ENCODE assay signal across 25 cellular contexts in genomic region chr6:162230147-162230752, GRCh38.
"Had no signal": no experiment of that assay in that cellular context is flagged by ENCODE, and none has a peak within 500 bp of the region (broad histone marks: within the 10 kb centered on the region; RNA-seq: fewer than 3 reads in every experiment).

No MANE protein-coding gene starts in this region.

- ATAC-seq: effector memory CD8-positive, alpha-beta T cell; mucosa of descending colon; natural killer cell treated with Interleukin-12 subunit alpha and Interleukin-12 subunit beta and Interleukin-15 and Interleukin-18, amount 100 ng/mL, for 72 hours; pancreas; stimulated activated memory B cell treated with anti-CD40 and anti-IgM and Interleukin-4, amounts not matched to agents 10 μg/mL and 1 μg/mL and 100 μg/mL, for 72 hours; stimulated activated naive CD8-positive, alpha-beta T cell treated with anti-CD3 and anti-CD28 coated beads, Interleukin-15, Interleukin-2, amounts not matched to agents 100 U/mL and 50 U/mL, for 24 hours had no signal

- H3K27ac Mint-ChIP-seq: mesothelial cell of epicardium; natural killer cell treated with Interleukin-12 subunit alpha and Interleukin-12 subunit beta and Interleukin-15 and Interleukin-18, amount 100 ng/mL, for 72 hours; stimulated activated memory B cell treated with anti-CD40 and anti-IgM and Interleukin-4, amounts not matched to agents 10 μg/mL and 1 μg/mL and 100 μg/mL, for 72 hours had no signal

- H3K4me1 Mint-ChIP-seq: naive B cell; neural crest cell; stimulated activated memory B cell treated with anti-CD40 and anti-IgM and Interleukin-4, amounts not matched to agents 10 μg/mL and 1 μg/mL and 100 μg/mL, for 72 hours had no signal

- H3K4me3 Mint-ChIP-seq: effector memory CD8-positive, alpha-beta T cell; mesothelial cell of epicardium; naive B cell; natural killer cell treated with Interleukin-12 subunit alpha and Interleukin-12 subunit beta and Interleukin-15 and Interleukin-18, amount 100 ng/mL, for 72 hours; neural crest cell; stimulated activated memory B cell treated with anti-CD40 and anti-IgM and Interleukin-4, amounts not matched to agents 10 μg/mL and 1 μg/mL and 100 μg/mL, for 72 hours had no signal

- H3K36me3 Mint-ChIP-seq: mesothelial cell of epicardium; naive B cell; natural killer cell treated with Interleukin-12 subunit alpha and Interleukin-12 subunit beta and Interleukin-15 and Interleukin-18, amount 100 ng/mL, for 72 hours; stimulated activated memory B cell treated with anti-CD40 and anti-IgM and Interleukin-4, amounts not matched to agents 10 μg/mL and 1 μg/mL and 100 μg/mL, for 72 hours had no signal

- H3K9me3 Mint-ChIP-seq: mesothelial cell of epicardium; neural crest cell; stimulated activated memory B cell treated with anti-CD40 and anti-IgM and Interleukin-4, amounts not matched to agents 10 μg/mL and 1 μg/mL and 100 μg/mL, for 72 hours had no signal

- DNase-seq: cerebellar nuclear complex; cortex of kidney; effector memory CD8-positive, alpha-beta T cell; erythroblast; esophagus squamous epithelium; foreskin melanocyte; kidney; mesenchymal stem cell; mucosa of descending colon; naive B cell; pancreas; retina; sigmoid colon; spleen; stimulated activated CD4-positive, alpha-beta T cell treated with anti-CD3 and anti-CD28 coated beads, Interleukin-4, amount 100 ng/mL, for 4 hours; stimulated activated naive CD8-positive, alpha-beta T cell treated with anti-CD3 and anti-CD28 coated beads, Interleukin-15, Interleukin-2, amounts not matched to agents 100 U/mL and 50 U/mL, for 24 hours; substantia nigra; testis; tibial artery; upper lobe of left lung; uterus had no signal

- H3K27me3 Mint-ChIP-seq: effector memory CD8-positive, alpha-beta T cell; naive B cell; natural killer cell treated with Interleukin-12 subunit alpha and Interleukin-12 subunit beta and Interleukin-15 and Interleukin-18, amount 100 ng/mL, for 72 hours; stimulated activated memory B cell treated with anti-CD40 and anti-IgM and Interleukin-4, amounts not matched to agents 10 μg/mL and 1 μg/mL and 100 μg/mL, for 72 hours had no signal
